In the genomic region with DNA sequence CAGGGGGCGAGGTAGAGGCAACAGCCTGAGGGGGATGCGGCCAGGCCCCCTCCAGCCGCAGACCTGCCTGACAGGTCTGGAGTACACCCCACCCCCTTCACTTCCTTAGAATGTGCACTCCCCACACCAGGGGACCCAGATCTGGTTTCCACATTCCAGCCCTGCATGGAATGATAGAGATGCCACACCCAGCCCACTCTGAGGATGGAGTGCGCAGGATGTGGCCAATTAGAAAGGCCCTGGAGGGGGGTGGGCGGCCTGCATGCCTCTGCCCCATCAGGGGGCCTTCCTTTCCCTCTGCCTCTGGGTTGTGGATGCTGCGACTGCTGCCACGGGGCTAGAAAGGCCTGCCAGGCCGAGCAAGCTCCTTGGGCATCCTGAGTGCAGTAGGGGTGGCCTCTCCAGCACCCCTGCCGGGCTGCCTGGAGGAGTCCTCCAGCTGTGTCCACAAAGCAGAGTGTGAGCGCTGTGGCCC, we compare ENCODE assay signal across 2 cellular contexts.
TF ChIP-seq lines count a peak whose summit lies in the region.

No MANE protein-coding gene starts in this region.

TF ChIP-seq in IMR-90, 13 proteins besides CTCF, POLR2A, EP300 and RAD21:
- TF ChIP-seq FOS (IDR thresholded peaks at IDR 0.05; ENCODE audit: low read depth, low read length) (no peak), CHD1 (IDR thresholded peaks at IDR 0.05; ENCODE audit: low read depth, low read length) (no peak), BHLHE40 (IDR thresholded peaks at IDR 0.05; ENCODE audit: low read depth, low read length) (no peak), RFX5 (IDR thresholded peaks at IDR 0.05; ENCODE audit: low read depth, low read length) (no peak), RCOR1 (IDR thresholded peaks at IDR 0.05; ENCODE audit: insufficient replicate concordance, low read length) (no peak), NFE2L2 (IDR thresholded peaks at IDR 0.05; ENCODE audit: low read depth, low read length) (no peak), CEBPB (IDR thresholded peaks at IDR 0.05; ENCODE audit: low read depth, low read length) (no peak), MAZ (IDR thresholded peaks at IDR 0.05; ENCODE audit: borderline replicate concordance, low read depth, low read length) (no peak), SMC3 (IDR thresholded peaks at IDR 0.05; ENCODE audit: low read depth, low read length) (no peak), MAFK (IDR thresholded peaks at IDR 0.05; ENCODE audit: low read depth, low read length) (no peak), MXI1 (IDR thresholded peaks at IDR 0.05; ENCODE audit: borderline replicate concordance, low read depth, low read length) (no peak)
- TF ChIP-seq, protein P1, sequence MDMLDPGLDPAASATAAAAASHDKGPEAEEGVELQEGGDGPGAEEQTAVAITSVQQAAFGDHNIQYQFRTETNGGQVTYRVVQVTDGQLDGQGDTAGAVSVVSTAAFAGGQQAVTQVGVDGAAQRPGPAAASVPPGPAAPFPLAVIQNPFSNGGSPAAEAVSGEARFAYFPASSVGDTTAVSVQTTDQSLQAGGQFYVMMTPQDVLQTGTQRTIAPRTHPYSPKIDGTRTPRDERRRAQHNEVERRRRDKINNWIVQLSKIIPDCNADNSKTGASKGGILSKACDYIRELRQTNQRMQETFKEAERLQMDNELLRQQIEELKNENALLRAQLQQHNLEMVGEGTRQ (IDR thresholded peaks at IDR 0.05; ENCODE audit: low read depth, low read length): no peak

TF ChIP-seq in K562, 482 proteins besides CTCF, POLR2A, EP300 and RAD21:
- TF ChIP-seq TOE1 (IDR thresholded peaks at IDR 0.05; ENCODE audit: borderline replicate concordance): no peak
- TF ChIP-seq TOE1 (CRISPR knock-in tag; IDR thresholded peaks at IDR 0.05; ENCODE audit: borderline replicate concordance, low read depth): no peak
- TF ChIP-seq HLTF (IDR thresholded peaks at IDR 0.05): no peak
- TF ChIP-seq POU5F1 (IDR thresholded peaks at IDR 0.05; ENCODE audit: borderline replicate concordance, low read depth, low read length, partially characterized antibody): no peak
- TF ChIP-seq YY1 (IDR thresholded peaks at IDR 0.05; ENCODE audit: borderline replicate concordance in 1 of 3, control insufficient read depth in 1 of 3, extremely low read depth in 1 of 3, insufficient read depth in 3 of 3, insufficient read length in 1 of 3, insufficient replicate concordance in 2 of 3, low read depth in 1 of 3, low read length in 2 of 3): no peak
- no peak for TF ChIP-seq GTF2A2 (tag; IDR thresholded peaks at IDR 0.05)
- TF ChIP-seq STAG1 (CRISPR knock-in tag; IDR thresholded peaks at IDR 0.05; ENCODE audit: borderline replicate concordance): no peak
- TF ChIP-seq ZNF444 (CRISPR knock-in tag; IDR thresholded peaks at IDR 0.05): no peak
- TF ChIP-seq, protein P2, sequence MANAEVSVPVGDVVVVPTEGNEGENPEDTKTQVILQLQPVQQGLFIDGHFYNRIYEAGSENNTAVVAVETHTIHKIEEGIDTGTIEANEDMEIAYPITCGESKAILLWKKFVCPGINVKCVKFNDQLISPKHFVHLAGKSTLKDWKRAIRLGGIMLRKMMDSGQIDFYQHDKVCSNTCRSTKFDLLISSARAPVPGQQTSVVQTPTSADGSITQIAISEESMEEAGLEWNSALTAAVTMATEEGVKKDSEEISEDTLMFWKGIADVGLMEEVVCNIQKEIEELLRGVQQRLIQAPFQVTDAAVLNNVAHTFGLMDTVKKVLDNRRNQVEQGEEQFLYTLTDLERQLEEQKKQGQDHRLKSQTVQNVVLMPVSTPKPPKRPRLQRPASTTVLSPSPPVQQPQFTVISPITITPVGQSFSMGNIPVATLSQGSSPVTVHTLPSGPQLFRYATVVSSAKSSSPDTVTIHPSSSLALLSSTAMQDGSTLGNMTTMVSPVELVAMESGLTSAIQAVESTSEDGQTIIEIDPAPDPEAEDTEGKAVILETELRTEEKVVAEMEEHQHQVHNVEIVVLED (CRISPR knock-in tag; IDR thresholded peaks at IDR 0.05): no peak
- TF ChIP-seq BDP1 (IDR thresholded peaks at IDR 0.05; ENCODE audit: insufficient read depth, insufficient read length): no peak
- TF ChIP-seq TCFL5 (CRISPR knock-in tag; conservative IDR thresholded peaks at IDR 0.05): no peak
- no peak for TF ChIP-seq SAP30 (IDR thresholded peaks at IDR 0.05; ENCODE audit: borderline replicate concordance, insufficient read depth, low read depth, low read length, poor library complexity, severe bottlenecking)
- no peak for TF ChIP-seq ZNF76 (CRISPR knock-in tag; IDR thresholded peaks at IDR 0.05; ENCODE audit: borderline replicate concordance)
- no peak for TF ChIP-seq MIER1 (IDR thresholded peaks at IDR 0.05; ENCODE audit: low read depth)
